In genomic region chr2:27431395-27431794, GRCh38 we compare ENCODE assay signal across 8 cellular contexts. TPM values are rescaled to one million over a fixed set of nuclear protein-coding genes. Genes with fewer than 3 reads are reported as not detected.
DNase-seq lines count a peak whose midpoint lies in the region; ATAC-seq and TF ChIP-seq lines count a peak whose summit lies in the region.

No MANE protein-coding gene starts in this region.

- H3K36me3 ChIP-seq in CD8-positive, alpha-beta memory T cell (ENCODE audit: insufficient read depth, low read length), result peaks cover 35% of the 10 kb centered on the region
- peaks cover 15% of the 10 kb centered on the region for H3K36me3 ChIP-seq in colonic mucosa

- H3K27ac Mint-ChIP-seq in CD8-positive, alpha-beta memory T cell, result peak overlapping the region; percentile 54 to 96 (median 80)
- peak overlapping the region in 9 of 10 donors; percentile 14 to 96 (median 79) for H3K27ac Mint-ChIP-seq in naive thymus-derived CD8-positive, alpha-beta T cell

- H3K9ac ChIP-seq in colonic mucosa (ENCODE audit: low read depth in 2 of 2, low read length in 2 of 2), result no peak overlapping the region

- H3K27me3 Mint-ChIP-seq in CD8-positive, alpha-beta memory T cell, result peaks cover 0 to 3% of the 10 kb centered on the region in 2 donors
- no peaks in the 10 kb centered on the region for H3K27me3 Mint-ChIP-seq in naive thymus-derived CD8-positive, alpha-beta T cell

- no peak for ATAC-seq in naive thymus-derived CD8-positive, alpha-beta T cell
- no peak for ATAC-seq in omental fat pad (ENCODE audit: low FRiP score)

- TF ChIP-seq CTCF in NB4 (IDR thresholded peaks at IDR 0.05; ENCODE audit: low read depth, low read length) (no peak), omental fat pad (IDR thresholded peaks at IDR 0.05) (no peak), colonic mucosa (IDR thresholded peaks at IDR 0.05) (no peak)

- H3K4me3 Mint-ChIP-seq in CD8-positive, alpha-beta memory T cell, result peak overlapping the region; percentile 47 to 84 (median 68)
- peak overlapping the region in 9 of 10 donors; percentile 23 to 94 (median 63) for H3K4me3 Mint-ChIP-seq in naive thymus-derived CD8-positive, alpha-beta T cell

- H3K27me3 ChIP-seq in CD8-positive, alpha-beta memory T cell (ENCODE audit: insufficient read depth, low read length, poor library complexity, severe bottlenecking), result no peaks in the 10 kb centered on the region
- no peaks in the 10 kb centered on the region for H3K27me3 ChIP-seq in colonic mucosa

- no peak for TF ChIP-seq POLR2A in NB4 (IDR thresholded peaks at IDR 0.05; ENCODE audit: extremely low read depth, insufficient read length)

- no peaks in the 10 kb centered on the region for H3K9me3 ChIP-seq in CD8-positive, alpha-beta memory T cell (ENCODE audit: low read length)
- no peaks in the 10 kb centered on the region for H3K9me3 ChIP-seq in colonic mucosa

- no peaks in the 10 kb centered on the region for H3K9me3 Mint-ChIP-seq in CD8-positive, alpha-beta memory T cell
- H3K9me3 Mint-ChIP-seq in naive thymus-derived CD8-positive, alpha-beta T cell, result no peaks in the 10 kb centered on the region

- peak in 1 of 5 donors; percentile 21 for DNase-seq in CD8-positive, alpha-beta memory T cell
- DNase-seq in NB4 (ENCODE audit: low read depth) (peak; percentile 33), amniotic epithelial cell (ENCODE audit: low read depth) (peak; percentile 64), omental fat pad (ENCODE audit: low spot score) (no peak), NCI-H2227 treated with DMSO at 0.1 percent for 48 hours (lab: John Stamatoyannopoulos, UW) (no peak), colonic mucosa (no peak), cortex of kidney (lab: John Stamatoyannopoulos, UW) (no peak)
- no peak for DNase-seq in naive thymus-derived CD8-positive, alpha-beta T cell

- H3K4me3 ChIP-seq in CD8-positive, alpha-beta memory T cell (ENCODE audit: low read length), result no peak overlapping the region
- H3K4me3 ChIP-seq in NB4 (ENCODE audit: low read depth, low read length) (no peak overlapping the region), colonic mucosa (no peak overlapping the region)

- POLR2A ChIA-PET in CD8-positive, alpha-beta memory T cell (lab: Charles Lee), result no interaction called here
- POLR2A ChIA-PET in naive thymus-derived CD8-positive, alpha-beta T cell (lab: Charles Lee), result interaction anchor here (0.6 to 1.8 kb wide), 4 partner anchors 8 to 232 kb away, joined by 4 to 6 read pairs (median 5); partner anchors contain the start of genes EIF2B4, PPM1G, SLC4A1AP and SNX17

- no peak overlapping the region for H3K27ac ChIP-seq in CD8-positive, alpha-beta memory T cell (ENCODE audit: low read depth, low read length)
- H3K27ac ChIP-seq in colonic mucosa, result no peak overlapping the region

- H3K36me3 Mint-ChIP-seq in CD8-positive, alpha-beta memory T cell, result peaks cover 4 to 56% (median 29%) of the 10 kb centered on the region in 3 donors
- H3K36me3 Mint-ChIP-seq in naive thymus-derived CD8-positive, alpha-beta T cell, result peaks cover 4 to 44% (median 21%) of the 10 kb centered on the region in 3 donors

- peaks cover 29% of the 10 kb centered on the region for H3K4me1 ChIP-seq in CD8-positive, alpha-beta memory T cell (ENCODE audit: insufficient read depth, low read length)
- H3K4me1 ChIP-seq in colonic mucosa, result peaks cover 10% of the 10 kb centered on the region

- peaks cover 44 to 53% (median 50%) of the 10 kb centered on the region in 3 donors for H3K4me1 Mint-ChIP-seq in CD8-positive, alpha-beta memory T cell
- peaks cover 26 to 62% (median 50%) of the 10 kb centered on the region in 4 donors for H3K4me1 Mint-ChIP-seq in naive thymus-derived CD8-positive, alpha-beta T cell

- intact Hi-C loops in colonic mucosa (cut with DNase I), result no loop called here

- CTCF ChIA-PET in CD8-positive, alpha-beta memory T cell (lab: Charles Lee), result interaction anchor here (1.0 to 1.4 kb wide), 3 partner anchors 10 to 167 kb away, joined by 3 to 6 read pairs (median 5); no protein-coding TSS in a partner anchor

RNA-seq across cellular contexts. Expression of gene NRBP1, which starts 3.0 kb away (rescaled TPM):
- 10 to 100 TPM; 77.2 to 81.0 TPM for total RNA-seq in CD8-positive, alpha-beta memory T cell
- 128 TPM for polyA plus RNA-seq in CD8-positive, alpha-beta memory T cell
- 100 to 1,000 TPM; 118 TPM for total RNA-seq in naive thymus-derived CD8-positive, alpha-beta T cell
- polyA plus RNA-seq in naive thymus-derived CD8-positive, alpha-beta T cell, result 100 to 1,000 TPM in 1 of 3 donors, 10 to 100 TPM in 2; 73.4 to 107 (median 78.8) TPM
- total RNA-seq in omental fat pad, result 10 to 100 TPM; 65.6 to 75.5 (median 71.8) TPM
- total RNA-seq in colonic mucosa, result 10 to 100 TPM; 69.6 to 87.7 TPM

RNA-seq across cellular contexts. Expression of gene KRTCAP3, which starts 10.8 kb away (rescaled TPM):
- 1 to 10 TPM; 4.0 to 5.4 TPM for total RNA-seq in CD8-positive, alpha-beta memory T cell
- 0.71 TPM for polyA plus RNA-seq in CD8-positive, alpha-beta memory T cell
- total RNA-seq in naive thymus-derived CD8-positive, alpha-beta T cell, result 10 to 100 TPM; 20.9 to 23.7 TPM
- polyA plus RNA-seq in naive thymus-derived CD8-positive, alpha-beta T cell, result 1 to 10 TPM; 3.1 to 3.9 (median 3.6) TPM
- 1 to 10 TPM in 2 of 4 donors, under 1 TPM in 1, not detected in 1; 0.75 to 1.8 (median 1.3) TPM for total RNA-seq in omental fat pad
- 100 to 1,000 TPM in 1 of 2 donors, 10 to 100 TPM in 1; 91.8 to 147 TPM for total RNA-seq in colonic mucosa

RNA-seq across cellular contexts. Expression of gene PPM1G, which starts 22.0 kb away (rescaled TPM):
- 100 to 1,000 TPM; 189 to 191 TPM for total RNA-seq in CD8-positive, alpha-beta memory T cell
- polyA plus RNA-seq in CD8-positive, alpha-beta memory T cell, result 104 TPM
- 10 to 100 TPM; 46.3 to 48.4 TPM for total RNA-seq in naive thymus-derived CD8-positive, alpha-beta T cell
- polyA plus RNA-seq in naive thymus-derived CD8-positive, alpha-beta T cell, result 10 to 100 TPM; 57.1 to 85.2 (median 66.1) TPM
- total RNA-seq in omental fat pad (10 to 100 TPM; 44.6 to 71.9 (median 60.4) TPM), colonic mucosa (100 to 1,000 TPM in 1 of 2 donors, 10 to 100 TPM in 1; 63.0 to 119 TPM)

RNA-seq across cellular contexts. Expression of gene ZNF513, which starts 50.9 kb away (rescaled TPM):
- 1 to 10 TPM; 9.2 to 9.9 TPM for total RNA-seq in CD8-positive, alpha-beta memory T cell
- polyA plus RNA-seq in CD8-positive, alpha-beta memory T cell, result 4.7 TPM
- 10 to 100 TPM; 18.6 to 18.8 TPM for total RNA-seq in naive thymus-derived CD8-positive, alpha-beta T cell
- polyA plus RNA-seq in naive thymus-derived CD8-positive, alpha-beta T cell, result 1 to 10 TPM; 2.0 to 6.0 (median 2.5) TPM
- total RNA-seq in omental fat pad (10 to 100 TPM in 2 of 4 donors, 1 to 10 TPM in 2; 8.2 to 17.2 (median 11.1) TPM), colonic mucosa (10 to 100 TPM; 21.7 to 24.5 TPM)

RNA-seq across cellular contexts. Expression of gene IFT172, which starts 58.1 kb away (rescaled TPM):
- 10 to 100 TPM; 12.0 to 13.8 TPM for total RNA-seq in CD8-positive, alpha-beta memory T cell
- polyA plus RNA-seq in CD8-positive, alpha-beta memory T cell, result 5.3 TPM
- total RNA-seq in naive thymus-derived CD8-positive, alpha-beta T cell, result 10 to 100 TPM; 32.2 to 40.6 TPM
- polyA plus RNA-seq in naive thymus-derived CD8-positive, alpha-beta T cell, result 1 to 10 TPM; 1.1 to 4.9 (median 3.4) TPM
- total RNA-seq in omental fat pad (10 to 100 TPM; 13.6 to 40.5 (median 32.4) TPM), colonic mucosa (10 to 100 TPM; 34.7 to 52.6 TPM)

Comparison
In these comparisons a context has a peak if more than half of its experiments do, and no peak if none do; other contexts are left out.
1. DNase-seq: peak in NB4 (single experiment) and amniotic epithelial cell (single experiment); none in naive thymus-derived CD8-positive, alpha-beta T cell (0 of 10), omental fat pad (single experiment), NCI-H2227 treated with DMSO at 0.1 percent for 48 hours (single experiment), colonic mucosa (single experiment) and cortex of kidney (single experiment).